1 cellular context compared by ENCODE assay signal in the genomic region with DNA sequence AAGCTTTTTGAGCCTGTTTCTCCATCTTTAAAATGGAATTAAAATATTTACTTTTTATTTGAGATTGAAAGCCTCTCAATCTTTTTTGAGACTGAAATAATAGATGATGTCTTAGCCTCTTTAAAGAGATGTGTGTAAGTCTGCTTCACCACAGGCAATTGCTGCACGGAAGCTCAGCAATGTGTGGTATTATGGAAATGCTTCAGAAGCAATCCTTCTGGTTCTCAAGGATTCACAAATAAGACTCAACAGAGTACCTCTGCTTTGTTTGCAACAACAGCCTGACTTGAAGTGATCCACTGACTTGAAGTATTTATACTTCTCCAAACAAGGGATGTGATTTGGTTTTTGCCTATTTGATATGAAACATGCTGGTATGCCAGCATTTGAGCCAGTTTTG.
TF ChIP-seq lines count a peak whose summit lies in the region.

No MANE protein-coding gene starts in this region.

TF ChIP-seq in HepG2, 621 proteins besides CTCF, POLR2A, EP300 and RAD21:
- TF ChIP-seq ARNT2 (CRISPR knock-in tag; IDR thresholded peaks at IDR 0.05; ENCODE audit: low read depth) (no peak), ZNF17 (CRISPR knock-in tag; IDR thresholded peaks at IDR 0.05) (no peak), MLLT10 (CRISPR knock-in tag; IDR thresholded peaks at IDR 0.05) (no peak), AFF4 (CRISPR knock-in tag; IDR thresholded peaks at IDR 0.05) (no peak)
